ENCODE assay signal across 24 cellular contexts in genomic region chr13:100245099-100245498, GRCh38.
A peak's percentile ranks its signal among the peaks of the same experiment; 100 is the strongest.
DNase-seq lines count a peak whose midpoint lies in the region; ATAC-seq, FAIRE-seq and TF ChIP-seq lines count a peak whose summit lies in the region.
"Had no signal": no experiment of that assay in that cellular context is flagged by ENCODE, and none has a peak within 500 bp of the region (broad histone marks: within the 10 kb centered on the region; RNA-seq: fewer than 3 reads in every experiment).

No MANE protein-coding gene starts in this region.

- dilution Hi-C loops in mammary epithelial cell (cut with HindIII; ENCODE audit: low sequenced_read_pairs), result no loop called here

- H3K4me2 ChIP-seq in mammary epithelial cell (ENCODE audit: insufficient read depth, low read depth, low read length), result no peak overlapping the region

- ATAC-seq in HG03159 (IDR thresholded peaks at IDR 0.05; ENCODE audit: unreplicated experiment), result no peak
- ATAC-seq: GM12878, Panc1 had no signal

- no peaks in the 10 kb centered on the region for H3K79me2 ChIP-seq in mammary epithelial cell (ENCODE audit: insufficient read depth, low read length)

- H3K9me3 ChIP-seq in HUES48 (ENCODE audit: control insufficient read depth, insufficient read depth, low read length), result 0 out of 2 replicates have a peak, but pooled peaks cover 3% of the 10 kb centered on the region
- H3K9me3 ChIP-seq in kidney (ENCODE audit: control insufficient read depth in 1 of 2, low read length in 2 of 2), result peaks cover 0 to 5% of the 10 kb centered on the region in 2 donors
- H3K9me3 ChIP-seq in mammary epithelial cell (replicated peaks; ENCODE audit: insufficient read depth, low read length), result peaks cover 2% of the 10 kb centered on the region

- CTCF ChIA-PET in mammary epithelial cell (lab: Charles Lee; ENCODE audit: low non-redundant PET), result no interaction called here

- H3K4me1 ChIP-seq in HUES48 (ENCODE audit: control insufficient read depth, insufficient read depth, low read length) (peaks cover 28% of the 10 kb centered on the region), kidney (ENCODE audit: control insufficient read depth in 1 of 2, insufficient read depth in 1 of 2, low read depth in 1 of 2, low read length in 2 of 2) (no peaks in the 10 kb centered on the region), mammary epithelial cell (ENCODE audit: insufficient read depth, low read length) (no peaks in the 10 kb centered on the region)

- TF ChIP-seq CTCF in kidney (IDR thresholded peaks at IDR 0.05; ENCODE audit: borderline replicate concordance, extremely low read depth, insufficient read depth) (no peak), mammary epithelial cell (conservative IDR thresholded peaks at IDR 0.05 in 1 of 2, IDR thresholded peaks at IDR 0.05 in 1 of 2; ENCODE audit: extremely low read depth in 1 of 2, insufficient read depth in 1 of 2, low read depth in 1 of 2, low read length in 2 of 2) (no peak), coronary artery (IDR thresholded peaks at IDR 0.05) (no peak)

- intact Hi-C loops in kidney (cut with DNase I), result no loop called here
- intact Hi-C loops in mammary epithelial cell (cut with micrococcal nuclease), result no loop called here

- no peaks in the 10 kb centered on the region for H4K20me1 ChIP-seq in mammary epithelial cell (ENCODE audit: insufficient read depth, low read length)

- H2AFZ ChIP-seq in mammary epithelial cell (ENCODE audit: low read depth, low read length), result no peak overlapping the region

- H3K36me3 ChIP-seq in HUES48 (ENCODE audit: control insufficient read depth, insufficient read depth, low read length), result no peaks in the 10 kb centered on the region
- no peaks in the 10 kb centered on the region for H3K36me3 ChIP-seq in kidney (ENCODE audit: control insufficient read depth in 1 of 2, insufficient read depth in 2 of 2, low read length in 2 of 2)
- H3K36me3 ChIP-seq in mammary epithelial cell (ENCODE audit: insufficient read depth, low read length), result no peaks in the 10 kb centered on the region

- peak; percentile 6 for FAIRE-seq in kidney (lab: Jason Lieb, UNC)
- FAIRE-seq: A204.1, GM12878 had no signal

- H3K4me3 ChIP-seq in HUES48 (ENCODE audit: low read depth, low read length) (no peak overlapping the region), kidney (ENCODE audit: low read length in 2 of 2) (no peak overlapping the region), mammary epithelial cell (replicated peaks in 1 of 3; ENCODE audit: insufficient read depth in 1 of 3, low read depth in 2 of 3, low read length in 3 of 3) (no peak overlapping the region), coronary artery (no peak overlapping the region)
- H3K4me3 ChIP-seq: GM12878 had no signal

- in situ Hi-C loops in mammary epithelial cell (cut with MboI; ENCODE audit: low sequenced_read_pairs in 2 of 2), result loop anchor here (25.0 kb wide), 2 partner anchors 267 to 583 kb away; no protein-coding TSS in a partner anchor

- DNase-seq in EH (ENCODE audit: low read depth), result peak; percentile 44
- DNase-seq in dermis blood vessel endothelial cell, result peak; percentile 4
- no peak for DNase-seq in kidney
- DNase-seq in mammary epithelial cell, result no peak
- no peak for DNase-seq in coronary artery (ENCODE audit: low spot score)
- DNase-seq: C1 segment of cervical spinal cord; CD4-positive, alpha-beta memory T cell; COR-L47; DMS53; H9; NCI-H1092; NCI-H1417 treated with DMSO at 0.1 percent for 48 hours; NCI-H1694 treated with DMSO at 0.1 percent for 48 hours; NCI-H2081; NCI-H2227 treated with DMSO at 0.1 percent for 48 hours; NCI-H510A; NCI-H69; SHP77 had no signal

- H3K9ac ChIP-seq in HUES48 (ENCODE audit: low read depth, low read length) (no peak overlapping the region), kidney (ENCODE audit: low read length in 2 of 2) (no peak overlapping the region), mammary epithelial cell (ENCODE audit: insufficient read depth, low read length) (no peak overlapping the region)

- H3K27ac ChIP-seq in HUES48 (ENCODE audit: low read depth, low read length) (peak overlapping the region; percentile 63), kidney (ENCODE audit: low read depth in 2 of 2, low read length in 2 of 2) (no peak overlapping the region), mammary epithelial cell (ENCODE audit: insufficient read depth, low read depth, low read length) (no peak overlapping the region), coronary artery (no peak overlapping the region)
- H3K27ac ChIP-seq: RWPE1 had no signal

- BruUV-seq in mammary epithelial cell (replicated peaks; lab: Mats Ljungman, UMichigan), result no TSS peak

- WGBS in mammary epithelial cell (ENCODE audit: low coverage, missing lambda C conversion rate), result 58% methylated on average over 1 of the region's 1 CpG

- no peaks in the 10 kb centered on the region for H3K27me3 ChIP-seq in HUES48 (ENCODE audit: control insufficient read depth, insufficient read depth, low read length)
- no peaks in the 10 kb centered on the region for H3K27me3 ChIP-seq in mammary epithelial cell (ENCODE audit: insufficient read depth, low read length)

Comparison
In these comparisons a context has a peak if more than half of its experiments do, and no peak if none do; other contexts are left out.
1. DNase-seq: peak in EH (single experiment) and dermis blood vessel endothelial cell (single experiment); none in kidney (single experiment), mammary epithelial cell (single experiment) and coronary artery (single experiment).